Comparison of ENCODE assay signal across 19 cellular contexts in the genomic region with DNA sequence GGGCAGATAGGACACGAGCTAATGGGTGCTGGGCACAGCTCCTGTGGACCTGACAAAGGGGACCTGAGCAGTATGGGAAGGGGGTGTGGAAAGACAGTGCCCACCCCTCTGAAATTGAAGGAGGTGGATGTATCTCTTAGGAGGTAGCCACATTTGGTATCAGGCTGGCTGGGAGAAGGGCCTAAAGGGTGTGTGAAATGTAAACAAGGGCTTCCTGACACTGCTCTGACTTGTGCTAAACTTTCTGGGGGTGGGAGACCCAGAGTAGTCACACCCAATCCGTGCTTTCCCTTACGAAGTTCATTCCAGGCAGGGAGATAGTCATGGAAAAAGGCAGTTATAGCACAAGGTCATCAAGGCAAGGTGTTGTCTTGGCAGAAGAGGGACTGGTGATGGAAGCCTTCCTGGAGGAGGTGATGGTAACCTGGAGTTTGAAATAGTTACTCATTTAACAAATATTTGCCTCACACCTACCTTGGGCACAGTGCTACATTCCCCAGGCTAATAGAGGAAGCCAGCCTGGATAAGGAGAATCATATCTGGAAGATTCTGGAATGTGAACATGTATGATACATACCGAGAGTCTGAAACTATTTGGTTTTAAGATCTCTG.
"Had no signal": no experiment of that assay in that cellular context is flagged by ENCODE, and none has a peak within 500 bp of the region (broad histone marks: within the 10 kb centered on the region; RNA-seq: fewer than 3 reads in every experiment).

No MANE protein-coding gene starts in this region.

- FAIRE-seq: kidney had no signal

- H3K36me3 Mint-ChIP-seq: activated naive CD4-positive, alpha-beta T cell treated with anti-CD3 and anti-CD28 coated beads, Interleukin-2, amount 10 ng/mL, durations not matched to agents 7 days and 5 days had no signal

- H3K27me3 ChIP-seq: dorsolateral prefrontal cortex, thyroid gland, vagina had no signal

- ATAC-seq: esophagus mucosa; stimulated activated naive B cell treated with anti-CD40 and anti-IgM and Interleukin-4, amounts not matched to agents 10 μg/mL and 1 μg/mL and 100 μg/mL, for 72 hours had no signal

- H3K27ac ChIP-seq: dorsolateral prefrontal cortex, left ventricle myocardium inferior, prostate gland, skin epidermis, thyroid gland, vagina had no signal

- H3K4me3 ChIP-seq: dorsolateral prefrontal cortex, left ventricle myocardium inferior, prostate gland, skin epidermis, thyroid gland, vagina had no signal

- H3K36me3 ChIP-seq: prostate gland, thyroid gland had no signal

- H3K9me3 ChIP-seq: left ventricle myocardium inferior, prostate gland, thyroid gland, vagina had no signal

- H3K27ac Mint-ChIP-seq: stimulated activated naive B cell treated with anti-CD40 and anti-IgM and Interleukin-4, amounts not matched to agents 10 μg/mL and 1 μg/mL and 100 μg/mL, for 72 hours had no signal

- DNase-seq: activated CD4-positive, alpha-beta T cell treated with anti-CD3 and anti-CD28 coated beads for 1 hour; activated CD4-positive, alpha-beta T cell treated with anti-CD3 and anti-CD28 coated beads, Interleukin-2, amount 50 U/mL, for 4 hours; activated naive CD4-positive, alpha-beta T cell treated with anti-CD3 and anti-CD28 coated beads, Interleukin-2, amount 10 ng/mL, durations not matched to agents 7 days and 5 days; dorsolateral prefrontal cortex; endodermal cell; hippocampal formation; kidney; left ventricle myocardium inferior; mesendoderm; stimulated activated CD4-positive, alpha-beta T cell treated with anti-CD3 and anti-CD28 coated beads, Interleukin-15, amount 100 ng/mL, for 24 hours; stimulated activated CD4-positive, alpha-beta T cell treated with anti-CD3 and anti-CD28 coated beads, Interleukin-4, amount 100 ng/mL, for 1 hour; stimulated activated naive B cell treated with anti-CD40 and anti-IgM and Interleukin-4, amounts not matched to agents 10 μg/mL and 1 μg/mL and 100 μg/mL, for 72 hours; T1000; thyroid gland had no signal

- H3K9me3 Mint-ChIP-seq: activated naive CD4-positive, alpha-beta T cell treated with anti-CD3 and anti-CD28 coated beads, Interleukin-2, amount 10 ng/mL, durations not matched to agents 7 days and 5 days; endodermal cell; nephron; stimulated activated naive B cell treated with anti-CD40 and anti-IgM and Interleukin-4, amounts not matched to agents 10 μg/mL and 1 μg/mL and 100 μg/mL, for 72 hours had no signal

- H3K4me3 Mint-ChIP-seq: activated naive CD4-positive, alpha-beta T cell treated with anti-CD3 and anti-CD28 coated beads, Interleukin-2, amount 10 ng/mL, durations not matched to agents 7 days and 5 days; endodermal cell; nephron; stimulated activated naive B cell treated with anti-CD40 and anti-IgM and Interleukin-4, amounts not matched to agents 10 μg/mL and 1 μg/mL and 100 μg/mL, for 72 hours had no signal

- H3K27me3 Mint-ChIP-seq: stimulated activated naive B cell treated with anti-CD40 and anti-IgM and Interleukin-4, amounts not matched to agents 10 μg/mL and 1 μg/mL and 100 μg/mL, for 72 hours had no signal
